30 cellular contexts compared by ENCODE assay signal in genomic region chr16:1696863-1697262, GRCh38. TPM values are rescaled to one million over a fixed set of nuclear protein-coding genes. Genes with fewer than 3 reads are reported as not detected.
DNase-seq lines count a peak whose midpoint lies in the region; ATAC-seq, FAIRE-seq and TF ChIP-seq lines count a peak whose summit lies in the region.
"Had no signal": no experiment of that assay in that cellular context is flagged by ENCODE, and none has a peak within 500 bp of the region (broad histone marks: within the 10 kb centered on the region; RNA-seq: fewer than 3 reads in every experiment).

No MANE protein-coding gene starts in this region.

- H3K79me2 ChIP-seq in HCT116 (ENCODE audit: insufficient read depth, low read length): peaks cover 54% of the 10 kb centered on the region

- TF ChIP-seq RAD21 in HCT116 (IDR thresholded peaks at IDR 0.05; ENCODE audit: low read depth): no peak

- TF ChIP-seq CTCF in HCT116 (IDR thresholded peaks at IDR 0.05 in 2 of 3, conservative IDR thresholded peaks at IDR 0.05 in 1 of 3; ENCODE audit: borderline replicate concordance in 1 of 3, insufficient read depth in 1 of 3, low read depth in 2 of 3, low read length in 2 of 3) (no peak), bronchial epithelial cell (IDR thresholded peaks at IDR 0.05; ENCODE audit: insufficient read depth, low read length, severe bottlenecking) (no peak)

- H2BK12ac ChIP-seq in mesenchymal stem cell (ENCODE audit: low read length in 2 of 2): no peak overlapping the region

- TF ChIP-seq POLR2A in HCT116 (IDR thresholded peaks at IDR 0.05; ENCODE audit: borderline replicate concordance, extremely low read depth, insufficient read depth, insufficient read length): no peak

- CTCF ChIA-PET in HCT116 (lab: Charles Lee): interaction anchor here (1.8 kb wide), 1 partner anchor 9 kb away, joined by 11 read pairs; the partner anchor contains the start of gene MAPK8IP3

- H4K8ac ChIP-seq in mesenchymal stem cell (ENCODE audit: low read length): no peak overlapping the region

- H3K4me3 ChIP-seq in HCT116 (replicated peaks in 1 of 2; ENCODE audit: low read depth in 1 of 2, low read length in 2 of 2) (no peak overlapping the region), bronchial epithelial cell (ENCODE audit: low read depth, low read length) (no peak overlapping the region), mesenchymal stem cell (ENCODE audit: insufficient read depth in 1 of 2, low read depth in 1 of 2, low read length in 2 of 2) (no peak overlapping the region)
- H3K4me3 ChIP-seq: esophagus muscularis mucosa, gastrocnemius medialis, HAP-1, upper lobe of right lung had no signal

- ATAC-seq in HCT116: no peak
- no peak for ATAC-seq in HG03280 (IDR thresholded peaks at IDR 0.05; ENCODE audit: unreplicated experiment)
- ATAC-seq in GM21576 (IDR thresholded peaks at IDR 0.05; ENCODE audit: unreplicated experiment): no peak
- ATAC-seq: activated CD8-positive, alpha-beta memory T cell treated with anti-CD3 and anti-CD28 coated beads, Interleukin-2, amount 10 ng/mL, durations not matched to agents 7 days and 5 days; effector memory CD8-positive, alpha-beta T cell; gastrocnemius medialis; left colon; upper lobe of right lung had no signal

- H4K20me1 ChIP-seq in HCT116 (ENCODE audit: insufficient read depth): peaks cover 8% of the 10 kb centered on the region; the same call in 1 of the 2 replicates

- H3K9ac ChIP-seq in HCT116 (ENCODE audit: low read length): no peak overlapping the region
- no peak overlapping the region for H3K9ac ChIP-seq in mesenchymal stem cell (ENCODE audit: low read length)

- H3K36me3 ChIP-seq in HCT116 (ENCODE audit: control insufficient read depth in 1 of 2, insufficient read depth in 2 of 2, low read length in 2 of 2) (peaks cover 56 to 76% of the 10 kb centered on the region in 2 experiments), bronchial epithelial cell (ENCODE audit: control insufficient read depth, insufficient read depth, low read length) (peaks cover 28% of the 10 kb centered on the region), mesenchymal stem cell (ENCODE audit: control insufficient read depth in 1 of 2, insufficient read depth in 2 of 2, low read depth in 1 of 2, low read length in 2 of 2) (peaks cover 63 to 79% of the 10 kb centered on the region in 2 experiments)

- no peak overlapping the region for H4K91ac ChIP-seq in mesenchymal stem cell (ENCODE audit: low read length)

- H3K23ac ChIP-seq in mesenchymal stem cell (ENCODE audit: low read length in 2 of 2): no peak overlapping the region

- H3K9me3 ChIP-seq in HCT116 (ENCODE audit: control insufficient read depth in 1 of 2, insufficient read depth in 1 of 2, low read depth in 1 of 2, low read length in 2 of 2) (no peaks in the 10 kb centered on the region), mesenchymal stem cell (ENCODE audit: control insufficient read depth, low read length) (no peaks in the 10 kb centered on the region)
- H3K9me3 ChIP-seq: esophagus muscularis mucosa, gastrocnemius medialis, HAP-1, upper lobe of right lung had no signal

- no peak overlapping the region for H3K27ac ChIP-seq in HCT116 (ENCODE audit: low read depth, low read length)
- no peak overlapping the region for H3K27ac ChIP-seq in mesenchymal stem cell (ENCODE audit: low read length, poor library complexity, severe bottlenecking)
- H3K27ac ChIP-seq: esophagus muscularis mucosa, gastrocnemius medialis, upper lobe of right lung had no signal

- intact Hi-C loops in HCT116 (cut with micrococcal nuclease): no loop called here

- BruUV-seq in HCT116 (replicated peaks; lab: Mats Ljungman, UMichigan): no TSS peak

- H3K79me1 ChIP-seq in mesenchymal stem cell (replicated peaks; ENCODE audit: low read length, poor library complexity, severe bottlenecking): peaks cover 40% of the 10 kb centered on the region

- H3K27me3 ChIP-seq in HCT116 (ENCODE audit: insufficient read depth, low read length) (no peaks in the 10 kb centered on the region), bronchial epithelial cell (ENCODE audit: control insufficient read depth, insufficient read depth, low read length) (no peaks in the 10 kb centered on the region), mesenchymal stem cell (ENCODE audit: control insufficient read depth in 1 of 2, insufficient read depth in 1 of 2, low read length in 2 of 2) (no peaks in the 10 kb centered on the region)
- H3K27me3 ChIP-seq: esophagus muscularis mucosa, gastrocnemius medialis, upper lobe of right lung had no signal

- no peak overlapping the region for H3K4ac ChIP-seq in mesenchymal stem cell (ENCODE audit: low read depth in 1 of 2, low read length in 2 of 2)

- no peak overlapping the region for H2AFZ ChIP-seq in HCT116 (ENCODE audit: low read depth, low read length, poor library complexity, severe bottlenecking)
- H2AFZ ChIP-seq in mesenchymal stem cell (ENCODE audit: low read depth, low read length): no peak overlapping the region

- RAD21 ChIA-PET in HCT116 (lab: Charles Lee; ENCODE audit: low non-redundant PET in 1 of 2, low total read pairs in 2 of 2, uncharacterized antibody in 2 of 2, unreplicated experiment in 2 of 2): no interaction called here

- POLR2A ChIA-PET in HCT116 (lab: Charles Lee): no interaction called here

- H2BK5ac ChIP-seq in mesenchymal stem cell (ENCODE audit: low read depth, low read length, poor library complexity, severe bottlenecking): no peak overlapping the region

- DNase-seq in HCT116 (ENCODE audit: low read depth, low spot score): no peak
- DNase-seq in RKO (ENCODE audit: low spot score): peak; percentile 49
- DNase-seq in bronchial epithelial cell (ENCODE audit: low read depth): peak; percentile 98
- peak; percentile 64 for DNase-seq in mesenchymal stem cell
- no peak for DNase-seq in activated naive CD4-positive, alpha-beta T cell treated with anti-CD3 and anti-CD28 coated beads, Interleukin-2, amount 50 U/mL, for 16 hours
- no peak for DNase-seq in HT-29 (ENCODE audit: low spot score)
- DNase-seq: activated CD4-positive, alpha-beta T cell treated with anti-CD3 and anti-CD28 coated beads, Interleukin-2, amount 50 U/mL, for 1 hour; activated CD8-positive, alpha-beta memory T cell treated with anti-CD3 and anti-CD28 coated beads, Interleukin-2, amount 10 ng/mL, durations not matched to agents 7 days and 5 days; activated gamma-delta T cell treated with Interleukin-2 at 50 U/mL for 16 hours; activated T-cell treated with anti-CD3 and anti-CD28 coated beads, Interleukin-2, amount 50 U/mL, for 48 hours; C1 segment of cervical spinal cord; central memory CD4-positive, alpha-beta T cell; COR-L47; cortex of kidney; effector memory CD8-positive, alpha-beta T cell; gastrocnemius medialis; left colon; NCI-H1092 treated with DMSO at 0.1 percent for 48 hours; NCI-H187; NCI-H524 treated with DMSO at 0.1 percent for 48 hours; nephron progenitor cell; SIG-M5; stimulated activated naive CD4-positive, alpha-beta T cell; upper lobe of right lung had no signal

- no peak overlapping the region for H3K4me2 ChIP-seq in HCT116 (ENCODE audit: low read length)
- no peak overlapping the region for H3K4me2 ChIP-seq in mesenchymal stem cell (ENCODE audit: low read length, poor library complexity, severe bottlenecking)

- no peaks in the 10 kb centered on the region for H3K9me2 ChIP-seq in HCT116 (ENCODE audit: insufficient read depth)

- no peak overlapping the region for H3K14ac ChIP-seq in mesenchymal stem cell (ENCODE audit: low read length in 2 of 2)

- H2AK5ac ChIP-seq in mesenchymal stem cell (ENCODE audit: low read length, severe bottlenecking): no peak overlapping the region

- no peak for FAIRE-seq in bronchial epithelial cell (lab: Jason Lieb, UNC)
- FAIRE-seq: astrocyte, G401.6 had no signal

- H3K18ac ChIP-seq in mesenchymal stem cell (ENCODE audit: low read depth in 1 of 2, low read length in 2 of 2): no peak overlapping the region

- 95% methylated on average over 5 of the region's 5 CpGs for WGBS in mesenchymal stem cell

- H3K4me1 ChIP-seq in HCT116 (ENCODE audit: control insufficient read depth in 1 of 2, insufficient read depth in 2 of 2, low read length in 2 of 2) (peaks cover under 1 to 11% of the 10 kb centered on the region in 2 experiments; a peak in 3 of 4 replicates), mesenchymal stem cell (ENCODE audit: control insufficient read depth, insufficient read depth, low read depth, low read length) (peaks cover 6% of the 10 kb centered on the region)
- H3K4me1 ChIP-seq: esophagus muscularis mucosa, gastrocnemius medialis, HAP-1, upper lobe of right lung had no signal

- no peak overlapping the region for H2BK120ac ChIP-seq in mesenchymal stem cell (ENCODE audit: low read depth, low read length)

- no peak overlapping the region for H2BK15ac ChIP-seq in mesenchymal stem cell (ENCODE audit: low read depth, poor library complexity, severe bottlenecking)

TF ChIP-seq in HCT116, 20 proteins besides CTCF, POLR2A, EP300 and RAD21:
- no peak for TF ChIP-seq ZNF274 (IDR thresholded peaks at IDR 0.05; ENCODE audit: low read depth, low read length)
- peak; percentile 19; the same call in 1 of the 2 replicates for TF ChIP-seq FOSL1 (IDR thresholded peaks at IDR 0.05; ENCODE audit: low read depth)
- peak; percentile 29; the same call in 1 of the 2 replicates for TF ChIP-seq JUND (IDR thresholded peaks at IDR 0.05)
- TF ChIP-seq EZH2 (IDR thresholded peaks at IDR 0.05): no peak
TF ChIP-seq in HCT116: peak in this region for 2.

RNA-seq across cellular contexts. Expression of gene MAPK8IP3, which starts 9.1 kb away (rescaled TPM):
- total RNA-seq in HCT116 (2021; ENCODE audit: unreplicated experiment) (75.3 TPM), bronchial epithelial cell (24.5 and 28.7 TPM in 2 replicates)
- polyA plus RNA-seq in HCT116 (2012): 45.1 and 64.0 TPM in 2 replicates
- 35.8 TPM for polyA plus RNA-seq in mesenchymal stem cell (2013, experiment 1 of 2)
- polyA plus RNA-seq in mesenchymal stem cell (2013, experiment 2 of 2): 29.0 TPM
- 91.6 and 120 TPM in 2 replicates for total RNA-seq in HT-29 (2014; rRNA removed; shearing (Covaris generic))

RNA-seq across cellular contexts. Expression of gene JPT2, which starts 18.8 kb away (rescaled TPM):
- total RNA-seq in HCT116 (2021; ENCODE audit: unreplicated experiment) (113 TPM), bronchial epithelial cell (55.0 and 59.2 TPM in 2 replicates)
- 40.3 and 46.9 TPM in 2 replicates for polyA plus RNA-seq in HCT116 (2012)
- 54.4 TPM for polyA plus RNA-seq in mesenchymal stem cell (2013, experiment 1 of 2)
- 54.1 TPM for polyA plus RNA-seq in mesenchymal stem cell (2013, experiment 2 of 2)
- 96.1 and 106 TPM in 2 replicates for total RNA-seq in HT-29 (2014; rRNA removed; shearing (Covaris generic))

Comparison
In these comparisons a context has a peak if more than half of its experiments do, and no peak if none do; other contexts are left out.
1. DNase-seq: peak in RKO (single experiment), bronchial epithelial cell (single experiment) and mesenchymal stem cell (single experiment); none in HCT116 (single experiment), activated naive CD4-positive, alpha-beta T cell treated with anti-CD3 and anti-CD28 coated beads, Interleukin-2, amount 50 U/mL, for 16 hours (single experiment) and HT-29 (single experiment).